Comparison of ENCODE assay signal across 13 cellular contexts in the genomic region with DNA sequence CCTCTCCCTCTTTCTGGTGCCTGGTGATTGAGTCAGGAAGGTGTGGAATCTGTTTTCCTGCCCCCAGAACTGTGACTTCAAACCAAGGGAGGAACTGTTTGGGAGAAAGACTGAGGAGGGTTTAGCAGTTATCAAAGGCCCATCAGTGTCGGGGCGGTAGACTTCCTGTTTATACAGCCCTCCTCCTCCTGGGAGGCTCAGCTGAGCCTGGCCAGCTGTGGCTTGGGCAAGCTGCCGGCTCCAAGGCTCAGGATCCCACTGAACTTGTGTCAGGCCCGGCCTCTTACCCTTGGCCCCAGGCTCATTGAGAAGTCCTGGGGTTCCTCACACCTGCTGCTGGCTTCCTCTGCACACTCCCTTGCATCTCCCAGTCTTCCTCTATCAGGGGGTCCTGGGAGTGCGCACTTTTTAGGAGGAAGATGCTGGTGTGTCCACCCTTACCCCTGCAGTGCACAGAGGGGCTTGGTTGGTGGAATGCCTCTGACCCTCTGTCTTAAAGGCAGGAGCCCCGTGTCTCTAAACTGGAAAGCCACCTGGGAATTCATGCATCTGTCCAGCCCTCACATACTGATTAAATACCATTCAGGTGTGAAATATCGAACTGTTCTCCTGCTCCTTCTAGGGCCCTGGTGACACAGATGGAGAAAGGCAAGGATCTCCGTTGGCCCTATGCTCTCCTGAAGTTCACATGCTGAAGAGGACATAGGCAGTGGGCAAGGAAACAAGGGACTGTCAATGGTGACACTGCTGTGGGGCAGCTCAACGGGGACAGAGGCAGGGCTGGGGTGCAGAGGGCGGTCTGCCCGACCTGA. TPM values are rescaled to one million over a fixed set of nuclear protein-coding genes. Genes with fewer than 3 reads are reported as not detected.
A peak's percentile ranks its signal among the peaks of the same experiment; 100 is the strongest.
DNase-seq lines count a peak whose midpoint lies in the region; ATAC-seq and TF ChIP-seq lines count a peak whose summit lies in the region.
"Had no signal": no experiment of that assay in that cellular context is flagged by ENCODE, and none has a peak within 500 bp of the region (broad histone marks: within the 10 kb centered on the region; RNA-seq: fewer than 3 reads in every experiment).

No MANE protein-coding gene starts in this region.

- peaks cover 0 to 13% (median 4%) of the 10 kb centered on the region in 3 donors for H3K4me1 ChIP-seq in gastroesophageal sphincter

- H3K27me3 ChIP-seq in MG63 (no peaks in the 10 kb centered on the region), gastroesophageal sphincter (no peaks in the 10 kb centered on the region)

- H3K36me3 ChIP-seq in MG63 (no peaks in the 10 kb centered on the region), gastroesophageal sphincter (no peaks in the 10 kb centered on the region)

- H3K4me1 Mint-ChIP-seq in nephron progenitor cell (peaks cover 56% of the 10 kb centered on the region), CD14-positive monocyte (no peaks in the 10 kb centered on the region)
- H3K4me1 Mint-ChIP-seq: memory B cell had no signal

- H3K9me3 ChIP-seq in MG63 (no peaks in the 10 kb centered on the region), gastroesophageal sphincter (no peaks in the 10 kb centered on the region)

- TF ChIP-seq CTCF in gastroesophageal sphincter (IDR thresholded peaks at IDR 0.05) (no peak), nephron progenitor cell (IDR thresholded peaks at IDR 0.05) (no peak), CD14-positive monocyte (IDR thresholded peaks at IDR 0.05) (no peak)

- DNase-seq in A172 (ENCODE audit: low spot score) = peak; percentile 21
- peak; percentile 19 for DNase-seq in MG63
- DNase-seq in nephron progenitor cell = peak; percentile 43
- no peak for DNase-seq in islet precursor cell
- no peak for DNase-seq in stimulated activated CD4-positive, alpha-beta T cell treated with anti-CD3 and anti-CD28 coated beads, Interleukin-2, amount 100 ng/mL, for 24 hours
- no peak for DNase-seq in NCI-H187 treated with DMSO at 0.1 percent for 48 hours (lab: John Stamatoyannopoulos, UW)
- no peak for DNase-seq in CD14-positive monocyte (ENCODE audit: low spot score)
- DNase-seq: activated T-cell treated with anti-CD3 and anti-CD28 coated beads, Interleukin-2, amount 50 U/mL, for 4 hours; central memory CD4-positive, alpha-beta T cell; stimulated activated CD4-positive, alpha-beta T cell treated with anti-CD3 and anti-CD28 coated beads, Interleukin-12 subunit alpha, Interleukin-12 subunit beta, amount 100 ng/mL, for 4 hours had no signal

- H3K4me3 Mint-ChIP-seq in nephron progenitor cell (peak overlapping the region; percentile 56), CD14-positive monocyte (no peak overlapping the region)
- H3K4me3 Mint-ChIP-seq: activated T-cell treated with anti-CD3 and anti-CD28 coated beads, Interleukin-2, amount 50 U/mL, for 4 hours; memory B cell had no signal

- peak overlapping the region; percentile 79 for H3K27ac Mint-ChIP-seq in nephron progenitor cell
- no peak overlapping the region for H3K27ac Mint-ChIP-seq in CD14-positive monocyte
- H3K27ac Mint-ChIP-seq: memory B cell had no signal

- H3K4me3 ChIP-seq in MG63 (no peak overlapping the region), gastroesophageal sphincter (no peak overlapping the region)

- peak; percentile 78 for ATAC-seq in gastroesophageal sphincter
- ATAC-seq: activated T-cell treated with anti-CD3 and anti-CD28 coated beads, Interleukin-2, amount 50 U/mL, for 4 hours had no signal

- TF ChIP-seq POLR2A in gastroesophageal sphincter (IDR thresholded peaks at IDR 0.05) = no peak

- H3K9me3 Mint-ChIP-seq in nephron progenitor cell (no peaks in the 10 kb centered on the region), CD14-positive monocyte (peaks cover 0 to 4% (median 0%) of the 10 kb centered on the region in 7 donors)
- H3K9me3 Mint-ChIP-seq: activated T-cell treated with anti-CD3 and anti-CD28 coated beads, Interleukin-2, amount 50 U/mL, for 4 hours had no signal

- H3K27ac ChIP-seq in gastroesophageal sphincter = no peak overlapping the region
- H3K27ac ChIP-seq: KMS-11 had no signal

- no peak for TF ChIP-seq EP300 in gastroesophageal sphincter (IDR thresholded peaks at IDR 0.05)

- intact Hi-C loops in CD14-positive monocyte (cut with micrococcal nuclease) = no loop called here

- H3K27me3 Mint-ChIP-seq in nephron progenitor cell (ENCODE audit: low read depth, poor library complexity) (peaks cover 28% of the 10 kb centered on the region), CD14-positive monocyte (ENCODE audit: low read depth in 3 of 3) (peaks cover 0 to 11% (median 1%) of the 10 kb centered on the region in 3 donors)

- 73% methylated on average over 3 to 4 of the region's 11 CpGs for WGBS in gastroesophageal sphincter (ENCODE audit: low coverage in 1 of 2), 2 donors

- H3K36me3 Mint-ChIP-seq in nephron progenitor cell (ENCODE audit: low read depth) = no peaks in the 10 kb centered on the region
- H3K36me3 Mint-ChIP-seq in CD14-positive monocyte = no peaks in the 10 kb centered on the region
- H3K36me3 Mint-ChIP-seq: memory B cell had no signal

RNA-seq across cellular contexts. Expression of gene CXCL12, which starts 32.4 kb away (rescaled TPM):
- total RNA-seq in A172 (2014; rRNA removed; shearing (Covaris generic)) = 0.02 TPM in 1 of 2 replicates, not detected in the other
- total RNA-seq in MG63 (2014; rRNA removed; shearing (Covaris generic); ENCODE audit: low replicate concordance) = 16.5 and 18.6 TPM in 2 replicates
- 10 to 100 TPM; 44.7 to 81.2 (median 56.9) TPM for total RNA-seq in gastroesophageal sphincter
- not detected for polyA plus RNA-seq in CD14-positive monocyte

Comparison
In these comparisons a context has a peak if more than half of its experiments do, and no peak if none do; other contexts are left out.
1. DNase-seq: peak in A172 (single experiment), MG63 (single experiment) and nephron progenitor cell (single experiment); none in islet precursor cell (single experiment), stimulated activated CD4-positive, alpha-beta T cell treated with anti-CD3 and anti-CD28 coated beads, Interleukin-2, amount 100 ng/mL, for 24 hours (0 of 2), NCI-H187 treated with DMSO at 0.1 percent for 48 hours (single experiment) and CD14-positive monocyte (single experiment).
2. RNA of gene CXCL12, which starts 32.4 kb away (total RNA-seq): 44.7 to 81.2 TPM in gastroesophageal sphincter and 16.5 to 18.6 TPM in MG63; 0.02 TPM in A172; every median in the first group is over 10 times any median in the second.